ENCODE assay signal across 9 cellular contexts in the genomic region with DNA sequence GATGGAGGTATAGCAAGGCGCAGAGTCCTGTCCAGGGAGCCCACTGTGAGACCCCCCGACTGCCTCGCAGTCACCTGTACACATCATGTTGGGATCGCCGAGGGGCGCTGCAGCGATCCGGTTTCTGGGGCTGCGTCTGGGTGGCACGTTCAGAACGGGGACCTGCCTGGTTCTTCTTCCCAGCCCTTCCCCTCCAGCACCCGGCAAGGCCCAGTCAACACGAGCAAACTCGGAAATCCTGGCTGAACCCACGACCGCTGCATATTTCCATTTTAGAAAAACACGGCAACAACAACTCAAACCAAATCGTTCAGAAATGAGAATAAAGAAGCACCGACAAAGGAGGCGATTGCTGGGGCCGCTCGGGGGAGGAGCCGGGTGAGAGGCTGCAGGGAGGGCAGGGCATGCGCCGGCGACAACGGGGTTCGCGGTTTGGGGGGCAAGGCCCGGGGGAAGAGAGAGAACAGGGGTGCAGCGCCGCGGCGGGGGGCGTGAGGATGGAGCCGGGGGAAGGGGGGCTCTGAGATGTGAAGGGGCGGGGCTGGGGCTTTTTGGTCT. TPM values are rescaled to one million over a fixed set of nuclear protein-coding genes. Genes with fewer than 3 reads are reported as not detected.
DNase-seq lines count a peak whose midpoint lies in the region; ATAC-seq and TF ChIP-seq lines count a peak whose summit lies in the region.
"Had no signal": no experiment of that assay in that cellular context is flagged by ENCODE, and none has a peak within 500 bp of the region (broad histone marks: within the 10 kb centered on the region; RNA-seq: fewer than 3 reads in every experiment).

No MANE protein-coding gene starts in this region.

- H3K27ac Mint-ChIP-seq in CD4-positive, alpha-beta memory T cell: peak overlapping the region; percentile 49 to 95 (median 91)
- peak overlapping the region; percentile 88 for H3K27ac Mint-ChIP-seq in GM23338
- H3K27ac Mint-ChIP-seq in activated naive CD8-positive, alpha-beta T cell treated with anti-CD3 and anti-CD28 coated beads for 36 hours: peak overlapping the region; percentile 88

- POLR2A ChIA-PET in CD4-positive, alpha-beta memory T cell (lab: Charles Lee; ENCODE audit: partially characterized antibody): interaction anchor here (0.6 to 4.2 kb wide), 7 partner anchors 13 to 56 kb away, joined by 3 to 55 read pairs (median 3); partner anchors contain the start of genes MBTPS1 and TAF1C

- intact Hi-C loops in CD4-positive, alpha-beta memory T cell (cut with micrococcal nuclease): no loop called here
- intact Hi-C loops in left ventricle myocardium inferior (cut with micrococcal nuclease): no loop called here

- H4K20me1 ChIP-seq in GM23338 (replicated peaks; ENCODE audit: insufficient read depth): peaks cover 20% of the 10 kb centered on the region; the same call in 1 of the 2 replicates

- peaks cover 3% of the 10 kb centered on the region in 2 donors for H3K27me3 Mint-ChIP-seq in CD4-positive, alpha-beta memory T cell
- peaks cover 20% of the 10 kb centered on the region for H3K27me3 Mint-ChIP-seq in GM23338 (ENCODE audit: insufficient read depth, low read depth, poor library complexity)
- H3K27me3 Mint-ChIP-seq in activated naive CD8-positive, alpha-beta T cell treated with anti-CD3 and anti-CD28 coated beads for 36 hours: no peaks in the 10 kb centered on the region

- no peaks in the 10 kb centered on the region for H3K27me3 ChIP-seq in CD4-positive, alpha-beta memory T cell (ENCODE audit: insufficient read depth, low read length)
- H3K27me3 ChIP-seq in GM23338 (ENCODE audit: insufficient read depth) (peaks cover 12% of the 10 kb centered on the region; the same call in 1 of the 2 replicates), RWPE2 (ENCODE audit: insufficient read depth, poor library complexity, severe bottlenecking) (no peaks in the 10 kb centered on the region), left ventricle myocardium inferior (ENCODE audit: low read depth) (no peaks in the 10 kb centered on the region)

- CTCF ChIA-PET in CD4-positive, alpha-beta memory T cell (lab: Charles Lee; ENCODE audit: partially characterized antibody): interaction anchor here (0.7 to 2.0 kb wide), 6 partner anchors 10 to 58 kb away, joined by 3 to 5 read pairs (median 3); partner anchors contain the start of genes MBTPS1 and TAF1C

- peak overlapping the region; percentile 65 for H3K27ac ChIP-seq in CD4-positive, alpha-beta memory T cell (ENCODE audit: low read depth, low read length)
- peak overlapping the region; percentile 69; the same call in 1 of the 2 replicates for H3K27ac ChIP-seq in GM23338 (ENCODE audit: low read depth)
- no peak overlapping the region for H3K27ac ChIP-seq in RWPE2 (ENCODE audit: poor library complexity, severe bottlenecking)
- peak overlapping the region; percentile 84 for H3K27ac ChIP-seq in left ventricle myocardium inferior (replicated peaks)

- peak overlapping the region; percentile 93 for H2AFZ ChIP-seq in GM23338

- H3K4me3 Mint-ChIP-seq in CD4-positive, alpha-beta memory T cell: peak overlapping the region; percentile 92 to 98 (median 94)
- peak overlapping the region; percentile 97 for H3K4me3 Mint-ChIP-seq in GM23338
- H3K4me3 Mint-ChIP-seq in activated naive CD8-positive, alpha-beta T cell treated with anti-CD3 and anti-CD28 coated beads for 36 hours: peak overlapping the region; percentile 97

- H3K9me3 ChIP-seq in CD4-positive, alpha-beta memory T cell (ENCODE audit: control insufficient read depth in 1 of 2, low read length in 2 of 2): no peaks in the 10 kb centered on the region
- no peaks in the 10 kb centered on the region for H3K9me3 ChIP-seq in RWPE2 (ENCODE audit: severe bottlenecking)
- H3K9me3 ChIP-seq in left ventricle myocardium inferior (replicated peaks): no peaks in the 10 kb centered on the region

- peak; percentile 19 to 59 (median 36) for DNase-seq in CD4-positive, alpha-beta memory T cell
- DNase-seq in GM23338 (ENCODE audit: low spot score) (peak; percentile 50), RWPE2 (ENCODE audit: low spot score) (no peak), left ventricle myocardium inferior (peak; percentile 32), retinal pigment epithelial cell (ENCODE audit: low read depth) (no peak)
- peak; percentile 71 for DNase-seq in activated naive CD8-positive, alpha-beta T cell treated with anti-CD3 and anti-CD28 coated beads for 36 hours

- ATAC-seq in GM23338 (peak; percentile 29), RWPE2 (ENCODE audit: low read depth) (peak; percentile 37; the same call in 2 of the 3 replicates), HG03457 (IDR thresholded peaks at IDR 0.05; ENCODE audit: unreplicated experiment) (no peak), GM21528 (IDR thresholded peaks at IDR 0.05; ENCODE audit: low FRiP score, unreplicated experiment) (no peak)

- H3K4me1 Mint-ChIP-seq in CD4-positive, alpha-beta memory T cell: peaks cover 4 to 24% (median 13%) of the 10 kb centered on the region in 4 donors
- H3K4me1 Mint-ChIP-seq in GM23338: peaks cover 17% of the 10 kb centered on the region
- peaks cover 25% of the 10 kb centered on the region for H3K4me1 Mint-ChIP-seq in activated naive CD8-positive, alpha-beta T cell treated with anti-CD3 and anti-CD28 coated beads for 36 hours

- H3K36me3 ChIP-seq in CD4-positive, alpha-beta memory T cell (ENCODE audit: insufficient read depth, low read length): no peaks in the 10 kb centered on the region
- H3K36me3 ChIP-seq in GM23338 (ENCODE audit: insufficient read depth) (no peaks in the 10 kb centered on the region), RWPE2 (ENCODE audit: low read depth) (no peaks in the 10 kb centered on the region), left ventricle myocardium inferior (no peaks in the 10 kb centered on the region)

- H3K4me1 ChIP-seq in CD4-positive, alpha-beta memory T cell (ENCODE audit: insufficient read depth, low read length): peaks cover 13% of the 10 kb centered on the region
- H3K4me1 ChIP-seq in GM23338 (ENCODE audit: insufficient read depth) (peaks cover 15% of the 10 kb centered on the region), RWPE2 (ENCODE audit: insufficient read depth, poor library complexity, severe bottlenecking) (no peaks in the 10 kb centered on the region), left ventricle myocardium inferior (peaks cover 35% of the 10 kb centered on the region)

- peaks cover 0 to 7% of the 10 kb centered on the region in 2 donors for H3K36me3 Mint-ChIP-seq in CD4-positive, alpha-beta memory T cell
- peaks cover 6% of the 10 kb centered on the region for H3K36me3 Mint-ChIP-seq in GM23338 (ENCODE audit: low read depth)
- H3K36me3 Mint-ChIP-seq in activated naive CD8-positive, alpha-beta T cell treated with anti-CD3 and anti-CD28 coated beads for 36 hours: peaks cover 5% of the 10 kb centered on the region

- peaks cover 6% of the 10 kb centered on the region; the same call in 1 of the 2 replicates for H3F3A ChIP-seq in GM23338 (replicated peaks; ENCODE audit: low read depth)

- TF ChIP-seq CTCF in GM23338 (conservative IDR thresholded peaks at IDR 0.05; ENCODE audit: low read depth in 2 of 2) (peak; percentile 17 to 35; a peak in 2 of 4 replicates), RWPE2 (IDR thresholded peaks at IDR 0.05; ENCODE audit: poor library complexity, severe bottlenecking) (peak; percentile 18), left ventricle myocardium inferior (IDR thresholded peaks at IDR 0.05; ENCODE audit: borderline replicate concordance) (no peak), retinal pigment epithelial cell (conservative IDR thresholded peaks at IDR 0.05; ENCODE audit: low read depth, low read length) (peak; percentile 25)

- no peaks in the 10 kb centered on the region for H3K9me2 ChIP-seq in GM23338 (ENCODE audit: insufficient read depth)

- H3K4me3 ChIP-seq in CD4-positive, alpha-beta memory T cell (ENCODE audit: low read length in 2 of 2): peak overlapping the region; percentile 61 to 78
- peak overlapping the region; percentile 100 for H3K4me3 ChIP-seq in GM23338
- peak overlapping the region; percentile 60 for H3K4me3 ChIP-seq in RWPE2 (ENCODE audit: severe bottlenecking)
- H3K4me3 ChIP-seq in left ventricle myocardium inferior: peak overlapping the region; percentile 93
- peak overlapping the region; percentile 83 for H3K4me3 ChIP-seq in retinal pigment epithelial cell (ENCODE audit: low read length)

- peak overlapping the region; percentile 97 for H3K4me2 ChIP-seq in GM23338

- no peaks in the 10 kb centered on the region for H3K9me3 Mint-ChIP-seq in CD4-positive, alpha-beta memory T cell
- H3K9me3 Mint-ChIP-seq in GM23338: no peaks in the 10 kb centered on the region
- no peaks in the 10 kb centered on the region for H3K9me3 Mint-ChIP-seq in activated naive CD8-positive, alpha-beta T cell treated with anti-CD3 and anti-CD28 coated beads for 36 hours

- H3K79me2 ChIP-seq in GM23338 (replicated peaks; ENCODE audit: insufficient read depth): peaks cover 47% of the 10 kb centered on the region

RNA-seq across cellular contexts. Expression of gene HSDL1, which starts 0.6 kb away (rescaled TPM):
- total RNA-seq in CD4-positive, alpha-beta memory T cell: 10 to 100 TPM; 20.1 to 23.0 TPM
- 10 to 100 TPM in 1 of 2 donors, 1 to 10 TPM in 1; 9.9 to 11.4 TPM for polyA plus RNA-seq in CD4-positive, alpha-beta memory T cell
- 46.1 and 47.4 TPM in 2 replicates for total RNA-seq in GM23338 (2014; rRNA removed; shearing (Covaris generic))
- polyA plus RNA-seq in GM23338 (2016; fragmentation: Nextera tagmentation; extraction: Ambion mirVana): 15.2 and 16.6 TPM in 2 replicates
- total RNA-seq in activated naive CD8-positive, alpha-beta T cell treated with anti-CD3 and anti-CD28 coated beads for 36 hours: 10 to 100 TPM; 13.2 to 13.9 TPM
- total RNA-seq in left ventricle myocardium inferior: 23.8 TPM

RNA-seq across cellular contexts. Expression of gene DNAAF1, which starts 0.7 kb away (rescaled TPM):
- under 1 TPM in 1 of 2 experiments, not detected in 1; 0.19 TPM for total RNA-seq in CD4-positive, alpha-beta memory T cell
- polyA plus RNA-seq in CD4-positive, alpha-beta memory T cell: 1 to 10 TPM in 1 of 2 donors, not detected in 1; 1.2 TPM
- total RNA-seq in GM23338 (2014; rRNA removed; shearing (Covaris generic)): 0.42 TPM in 1 of 2 replicates, not detected in the other
- polyA plus RNA-seq in GM23338 (2016; fragmentation: Nextera tagmentation; extraction: Ambion mirVana): 0.28 and 0.42 TPM in 2 replicates
- under 1 TPM in 1 of 2 experiments, not detected in 1; 0.33 TPM for total RNA-seq in activated naive CD8-positive, alpha-beta T cell treated with anti-CD3 and anti-CD28 coated beads for 36 hours
- 0.14 TPM for total RNA-seq in left ventricle myocardium inferior
- total RNA-seq: RPMI7951 had no signal

RNA-seq across cellular contexts. Expression of gene MBTPS1, which starts 27.6 kb away (rescaled TPM):
- total RNA-seq in CD4-positive, alpha-beta memory T cell: 100 to 1,000 TPM; 137 to 140 TPM
- polyA plus RNA-seq in CD4-positive, alpha-beta memory T cell: 10 to 100 TPM; 53.9 to 61.4 TPM
- total RNA-seq in GM23338 (2014; rRNA removed; shearing (Covaris generic)): 44.3 and 49.3 TPM in 2 replicates
- 18.1 and 20.7 TPM in 2 replicates for polyA plus RNA-seq in GM23338 (2016; fragmentation: Nextera tagmentation; extraction: Ambion mirVana)
- total RNA-seq in activated naive CD8-positive, alpha-beta T cell treated with anti-CD3 and anti-CD28 coated beads for 36 hours: 10 to 100 TPM; 29.6 to 30.2 TPM
- 72.5 TPM for total RNA-seq in left ventricle myocardium inferior

RNA-seq across cellular contexts. Expression of gene TAF1C, which starts 42.5 kb away (rescaled TPM):
- total RNA-seq in CD4-positive, alpha-beta memory T cell: 100 to 1,000 TPM in 1 of 2 experiments, 10 to 100 TPM in 1; 91.5 to 102 TPM
- 10 to 100 TPM in 1 of 2 donors, 1 to 10 TPM in 1; 4.1 to 10.9 TPM for polyA plus RNA-seq in CD4-positive, alpha-beta memory T cell
- total RNA-seq in GM23338 (2014; rRNA removed; shearing (Covaris generic)): 51.9 and 57.4 TPM in 2 replicates
- polyA plus RNA-seq in GM23338 (2016; fragmentation: Nextera tagmentation; extraction: Ambion mirVana): 37.2 and 39.1 TPM in 2 replicates
- total RNA-seq in activated naive CD8-positive, alpha-beta T cell treated with anti-CD3 and anti-CD28 coated beads for 36 hours: 10 to 100 TPM; 53.8 to 54.3 TPM
- 29.0 TPM for total RNA-seq in left ventricle myocardium inferior

RNA-seq across cellular contexts. Expression of gene ADAD2, which starts 46.6 kb away (rescaled TPM):
- total RNA-seq in CD4-positive, alpha-beta memory T cell: not detected
- not detected for polyA plus RNA-seq in CD4-positive, alpha-beta memory T cell
- total RNA-seq in GM23338 (2014; rRNA removed; shearing (Covaris generic)): 1.5 and 4.5 TPM in 2 replicates
- polyA plus RNA-seq in GM23338 (2016; fragmentation: Nextera tagmentation; extraction: Ambion mirVana): 1.1 and 1.6 TPM in 2 replicates
- 1 to 10 TPM in 1 of 2 experiments, under 1 TPM in 1; 0.66 to 1.5 TPM for total RNA-seq in activated naive CD8-positive, alpha-beta T cell treated with anti-CD3 and anti-CD28 coated beads for 36 hours
- 0.52 TPM for total RNA-seq in left ventricle myocardium inferior
- total RNA-seq: RPMI7951 had no signal

Comparison
In these comparisons a context has a peak if more than half of its experiments do, and no peak if none do; other contexts are left out.
1. DNase-seq: peak in CD4-positive, alpha-beta memory T cell (5 of 5), GM23338 (single experiment), activated naive CD8-positive, alpha-beta T cell treated with anti-CD3 and anti-CD28 coated beads for 36 hours (single experiment) and left ventricle myocardium inferior (single experiment); none in RWPE2 (single experiment) and retinal pigment epithelial cell (single experiment).
2. ATAC-seq: peak in GM23338 (single experiment) and RWPE2 (single experiment); none in HG03457 (single experiment) and GM21528 (single experiment).
3. Peak in every context shown above with its lines, with median percentiles within 50 percentile points of each other: H3K4me3 ChIP-seq, H3K27ac Mint-ChIP-seq and H3K4me3 Mint-ChIP-seq.